ENCODE assay signal across 9 cellular contexts in genomic region chr12:93308281-93308680, GRCh38.
"Had no signal": no experiment of that assay in that cellular context is flagged by ENCODE, and none has a peak within 500 bp of the region (broad histone marks: within the 10 kb centered on the region; RNA-seq: fewer than 3 reads in every experiment).

No MANE protein-coding gene starts in this region.

- DNase-seq: H9, HCEC 1CT, HFFc6, KBM-7 had no signal

- H3K4me3 ChIP-seq: GM23338 had no signal

- H3K9ac ChIP-seq: KMS-11 had no signal

- H3K4me2 ChIP-seq: GM23338, KMS-11 had no signal

- H3K27ac ChIP-seq: KMS-11 had no signal

- ATAC-seq: GM23338 had no signal

- H2AFZ ChIP-seq: GM23338 had no signal

- FAIRE-seq: H1, H54, HTR-8/SVneo had no signal
